21 cellular contexts compared by ENCODE assay signal in genomic region chrX:25558137-25558536, GRCh38.
"Had no signal": no experiment of that assay in that cellular context is flagged by ENCODE, and none has a peak within 500 bp of the region (broad histone marks: within the 10 kb centered on the region; RNA-seq: fewer than 3 reads in every experiment).

No MANE protein-coding gene starts in this region.

- DNase-seq: islet precursor cell; left ventricle myocardium inferior; mesendoderm; mucosa of descending colon; naive thymus-derived CD4-positive, alpha-beta T cell; ovary; stimulated activated CD4-positive, alpha-beta T cell treated with anti-CD3 and anti-CD28 coated beads, Interleukin-12 subunit alpha, Interleukin-12 subunit beta, amount 100 ng/mL, for 4 hours; stimulated activated CD4-positive, alpha-beta T cell treated with anti-CD3 and anti-CD28 coated beads, Interleukin-15, amount 100 ng/mL, for 24 hours; stimulated activated CD4-positive, alpha-beta T cell treated with anti-CD3 and anti-CD28 coated beads, Interleukin-2, amount 100 ng/mL, for 24 hours; stimulated activated CD4-positive, alpha-beta T cell treated with anti-CD3 and anti-CD28 coated beads, Interleukin-4, amount 100 ng/mL, for 1 hour; stimulated activated naive B cell treated with anti-CD40 and anti-IgM and Interleukin-4, amounts not matched to agents 10 μg/mL and 1 μg/mL and 100 μg/mL, for 72 hours; stimulated activated naive CD8-positive, alpha-beta T cell treated with anti-CD3 and anti-CD28 coated beads, Interleukin-15, Interleukin-2, amounts not matched to agents 100 U/mL and 50 U/mL, for 24 hours; stomach; testis; thyroid gland; transverse colon; upper lobe of left lung had no signal

- ATAC-seq: mucosa of descending colon; naive thymus-derived CD4-positive, alpha-beta T cell; natural killer cell treated with Interleukin-12 subunit alpha and Interleukin-12 subunit beta and Interleukin-15 and Interleukin-18, amount 100 ng/mL, for 72 hours; sciatic nerve; stimulated activated naive B cell treated with anti-CD40 and anti-IgM and Interleukin-4, amounts not matched to agents 10 μg/mL and 1 μg/mL and 100 μg/mL, for 72 hours; stimulated activated naive CD8-positive, alpha-beta T cell treated with anti-CD3 and anti-CD28 coated beads, Interleukin-15, Interleukin-2, amounts not matched to agents 100 U/mL and 50 U/mL, for 24 hours had no signal

- H3K27ac Mint-ChIP-seq: mesothelial cell of epicardium; naive thymus-derived CD4-positive, alpha-beta T cell; natural killer cell treated with Interleukin-12 subunit alpha and Interleukin-12 subunit beta and Interleukin-15 and Interleukin-18, amount 100 ng/mL, for 72 hours; progenitor cell of endocrine pancreas; stimulated activated naive B cell treated with anti-CD40 and anti-IgM and Interleukin-4, amounts not matched to agents 10 μg/mL and 1 μg/mL and 100 μg/mL, for 72 hours had no signal

- H3K4me3 Mint-ChIP-seq: mesothelial cell of epicardium; naive thymus-derived CD4-positive, alpha-beta T cell; natural killer cell treated with Interleukin-12 subunit alpha and Interleukin-12 subunit beta and Interleukin-15 and Interleukin-18, amount 100 ng/mL, for 72 hours; stimulated activated naive B cell treated with anti-CD40 and anti-IgM and Interleukin-4, amounts not matched to agents 10 μg/mL and 1 μg/mL and 100 μg/mL, for 72 hours had no signal

- H3K27me3 Mint-ChIP-seq: naive thymus-derived CD4-positive, alpha-beta T cell; natural killer cell treated with Interleukin-12 subunit alpha and Interleukin-12 subunit beta and Interleukin-15 and Interleukin-18, amount 100 ng/mL, for 72 hours; stimulated activated naive B cell treated with anti-CD40 and anti-IgM and Interleukin-4, amounts not matched to agents 10 μg/mL and 1 μg/mL and 100 μg/mL, for 72 hours had no signal

- H3K4me1 Mint-ChIP-seq: mesothelial cell of epicardium; naive thymus-derived CD4-positive, alpha-beta T cell; stimulated activated naive B cell treated with anti-CD40 and anti-IgM and Interleukin-4, amounts not matched to agents 10 μg/mL and 1 μg/mL and 100 μg/mL, for 72 hours had no signal

- H3K36me3 Mint-ChIP-seq: mesothelial cell of epicardium; naive thymus-derived CD4-positive, alpha-beta T cell; natural killer cell treated with Interleukin-12 subunit alpha and Interleukin-12 subunit beta and Interleukin-15 and Interleukin-18, amount 100 ng/mL, for 72 hours; stimulated activated naive B cell treated with anti-CD40 and anti-IgM and Interleukin-4, amounts not matched to agents 10 μg/mL and 1 μg/mL and 100 μg/mL, for 72 hours had no signal

- H3K9me3 Mint-ChIP-seq: stimulated activated naive B cell treated with anti-CD40 and anti-IgM and Interleukin-4, amounts not matched to agents 10 μg/mL and 1 μg/mL and 100 μg/mL, for 72 hours had no signal
